In genomic region chr6:119717942-119718341, GRCh38 we compare ENCODE assay signal across 21 cellular contexts.
DNase-seq lines count a peak whose midpoint lies in the region; ATAC-seq, FAIRE-seq and TF ChIP-seq lines count a peak whose summit lies in the region.
"Had no signal": no experiment of that assay in that cellular context is flagged by ENCODE, and none has a peak within 500 bp of the region (broad histone marks: within the 10 kb centered on the region; RNA-seq: fewer than 3 reads in every experiment).

No MANE protein-coding gene starts in this region.

- ATAC-seq in K562 (no peak), mucosa of descending colon (peak; percentile 15), HG02798 (IDR thresholded peaks at IDR 0.05; ENCODE audit: poor library complexity, unreplicated experiment) (no peak)
- ATAC-seq: CD8-positive, alpha-beta T cell had no signal

- no peak for TF ChIP-seq EP300 in K562 (IDR thresholded peaks at IDR 0.05; ENCODE audit: low read length)

- H3K27me3 ChIP-seq in K562 (ENCODE audit: control insufficient read depth in 2 of 2, insufficient read depth in 2 of 2, low read length in 2 of 2) (no peaks in the 10 kb centered on the region), MM.1S (replicated peaks; ENCODE audit: insufficient read depth, low read length) (no peaks in the 10 kb centered on the region)
- H3K27me3 ChIP-seq in effector memory CD4-positive, alpha-beta T cell (replicated peaks; ENCODE audit: control insufficient read depth, insufficient read depth, low read length, poor library complexity, severe bottlenecking) = no peaks in the 10 kb centered on the region
- H3K27me3 ChIP-seq: BLaER1, Peyer's patch had no signal

- CTCF ChIA-PET in K562 (lab: Yijun Ruan, JAX; ENCODE audit: low intra/inter-chr PET ratio) = no interaction called here

- POLR2A ChIA-PET in K562 (lab: Yijun Ruan, JAX) = interaction anchor here (0.7 kb wide), 1 partner anchor 10 kb away, joined by 3 read pairs; no protein-coding TSS in a partner anchor

- H3K36me3 ChIP-seq in K562 (ENCODE audit: control insufficient read depth, insufficient read depth, low read length) (no peaks in the 10 kb centered on the region), mucosa of descending colon (ENCODE audit: low read depth) (no peaks in the 10 kb centered on the region), MM.1S (replicated peaks; ENCODE audit: insufficient read depth, low read length) (no peaks in the 10 kb centered on the region)
- H3K36me3 ChIP-seq in effector memory CD4-positive, alpha-beta T cell (ENCODE audit: control insufficient read depth, insufficient read depth, low read length) = no peaks in the 10 kb centered on the region
- H3K36me3 ChIP-seq: BLaER1, HAP-1, Peyer's patch had no signal

- H2AFZ ChIP-seq in K562 (ENCODE audit: low read depth, low read length) (peak overlapping the region; percentile 25; the same call in 1 of the 2 replicates), MM.1S (ENCODE audit: low read length) (no peak overlapping the region)
- H2AFZ ChIP-seq: GM23248 had no signal

- in situ Hi-C loops in K562 (cut with MboI) (no loop called here), KBM-7 (cut with MboI; ENCODE audit: low pct_unique_long_range_greater_than_20kb, low sequenced_read_pairs) (no loop called here)

- H3K9me2 ChIP-seq in MM.1S (replicated peaks; ENCODE audit: insufficient read depth, low read length) = no peaks in the 10 kb centered on the region

- no peaks in the 10 kb centered on the region for H3F3A ChIP-seq in MM.1S (ENCODE audit: insufficient read depth, low read length)

- H3K9me3 ChIP-seq in K562 (replicated peaks; ENCODE audit: control insufficient read depth, insufficient read depth, low read depth, low read length) (no peaks in the 10 kb centered on the region), mucosa of descending colon (no peaks in the 10 kb centered on the region), MM.1S (replicated peaks; ENCODE audit: insufficient read depth, low read length) (no peaks in the 10 kb centered on the region)
- no peaks in the 10 kb centered on the region for H3K9me3 ChIP-seq in effector memory CD4-positive, alpha-beta T cell (ENCODE audit: control insufficient read depth, low read length)
- H3K9me3 ChIP-seq: BLaER1, HAP-1, Peyer's patch had no signal

- TF ChIP-seq RAD21 in K562 (CRISPR knock-in tag; conservative IDR thresholded peaks at IDR 0.05 in 1 of 2, IDR thresholded peaks at IDR 0.05 in 1 of 2) = no peak

- no peak for TF ChIP-seq POLR2A in K562 (conservative IDR thresholded peaks at IDR 0.05)

- no peaks in the 10 kb centered on the region for H3K79me2 ChIP-seq in K562 (ENCODE audit: control insufficient read depth, insufficient read depth, low read length)
- no peaks in the 10 kb centered on the region for H3K79me2 ChIP-seq in MM.1S (ENCODE audit: low read length)

- H3K9ac ChIP-seq in K562 (ENCODE audit: insufficient read depth in 1 of 2, low read depth in 2 of 2, low read length in 2 of 2) = no peak overlapping the region
- no peak overlapping the region for H3K9ac ChIP-seq in MM.1S (ENCODE audit: low read length)
- H3K9ac ChIP-seq: BLaER1, GM23248 had no signal

- no peaks in the 10 kb centered on the region for H3K4me1 ChIP-seq in K562 (replicated peaks in 1 of 2; ENCODE audit: control insufficient read depth in 2 of 2, insufficient read depth in 2 of 2, low read length in 2 of 2)
- H3K4me1 ChIP-seq in mucosa of descending colon (ENCODE audit: low read depth) = no peaks in the 10 kb centered on the region
- peaks cover 5% of the 10 kb centered on the region for H3K4me1 ChIP-seq in MM.1S (ENCODE audit: low read length)
- no peaks in the 10 kb centered on the region for H3K4me1 ChIP-seq in effector memory CD4-positive, alpha-beta T cell (ENCODE audit: control insufficient read depth, insufficient read depth, low read length, poor library complexity, severe bottlenecking)
- H3K4me1 ChIP-seq: BLaER1, HAP-1, Peyer's patch had no signal

- no peak overlapping the region for H3K27ac ChIP-seq in K562 (ENCODE audit: extremely low read depth, low read depth, low read length)
- H3K27ac ChIP-seq in MM.1S (ENCODE audit: low read length) = no peak overlapping the region
- no peak overlapping the region for H3K27ac ChIP-seq in effector memory CD4-positive, alpha-beta T cell (ENCODE audit: insufficient read depth, low read length, poor library complexity, severe bottlenecking)
- H3K27ac ChIP-seq: BLaER1, GM23248, Peyer's patch had no signal

- no peak for TF ChIP-seq CTCF in K562 (IDR thresholded peaks at IDR 0.05 in 2 of 3, conservative IDR thresholded peaks at IDR 0.05 in 1 of 3; ENCODE audit: insufficient read depth in 2 of 3, low read depth in 1 of 3, low read length in 3 of 3)
- no peak for TF ChIP-seq CTCF in mucosa of descending colon (IDR thresholded peaks at IDR 0.05)
- TF ChIP-seq CTCF in MM.1S (IDR thresholded peaks at IDR 0.05; ENCODE audit: low read length) = no peak

- no peaks in the 10 kb centered on the region for H3K9me1 ChIP-seq in K562 (ENCODE audit: control insufficient read depth, insufficient read depth, low read length)

- no peak overlapping the region for H3K4me2 ChIP-seq in K562 (ENCODE audit: insufficient read depth, low read length)
- no peak overlapping the region for H3K4me2 ChIP-seq in MM.1S (ENCODE audit: low read depth, low read length)
- H3K4me2 ChIP-seq: BLaER1 had no signal

- no peak for FAIRE-seq in K562 (lab: Jason Lieb, UNC)
- FAIRE-seq: GM19239 had no signal

- H3K4me3 ChIP-seq in K562 (no peak overlapping the region), mucosa of descending colon (no peak overlapping the region), MM.1S (ENCODE audit: low read length) (no peak overlapping the region)
- H3K4me3 ChIP-seq in effector memory CD4-positive, alpha-beta T cell (ENCODE audit: insufficient read depth, low read depth, low read length, poor library complexity, severe bottlenecking) = no peak overlapping the region
- H3K4me3 ChIP-seq: BLaER1, GM23248, HAP-1, Peyer's patch had no signal

- peak; percentile 6 for DNase-seq in CD1c-positive myeloid dendritic cell (ENCODE audit: extremely low spot score)
- peak; percentile 71 for DNase-seq in OCI-M1 (lab: John Stamatoyannopoulos, UW)
- DNase-seq in K562 (ENCODE audit: extremely low read depth in 1 of 4, low spot score in 3 of 4) = no peak
- no peak for DNase-seq in mucosa of descending colon
- no peak for DNase-seq in KBM-7
- no peak for DNase-seq in MM.1S
- no peak for DNase-seq in effector memory CD4-positive, alpha-beta T cell
- DNase-seq: Calu3; CD8-positive, alpha-beta T cell; GF-D8; GM23248; NCI-H1694 treated with DMSO at 0.1 percent for 48 hours; NCI-H2227 treated with DMSO at 0.1 percent for 48 hours; NCI-H510A treated with DMSO at 0.1 percent for 48 hours; NCI-H82; Peyer's patch; Right ventricle myocardium superior had no signal

- 46% methylated on average over 2 of the region's 2 CpGs for WGBS in K562 (ENCODE audit: insufficient coverage, low coverage, missing lambda C conversion rate)

- intact Hi-C loops in K562 (cut with micrococcal nuclease) = loop anchor here (5.0 kb wide), 1 partner anchor 366 kb away; no protein-coding TSS in a partner anchor
- intact Hi-C loops in mucosa of descending colon (cut with DNase I, micrococcal nuclease) = no loop called here

- H4K20me1 ChIP-seq in K562 (replicated peaks; ENCODE audit: control insufficient read depth, insufficient read depth, low read length) (no peaks in the 10 kb centered on the region), MM.1S (ENCODE audit: insufficient read depth, low read length) (no peaks in the 10 kb centered on the region)
- H4K20me1 ChIP-seq: BLaER1 had no signal

- no TSS peak for BruUV-seq in K562 (replicated peaks; lab: Mats Ljungman, UMichigan)

TF ChIP-seq in K562, 482 proteins besides CTCF, POLR2A, EP300 and RAD21:
- TF ChIP-seq L3MBTL2 (IDR thresholded peaks at IDR 0.05) = no peak
- TF ChIP-seq STAT5A (IDR thresholded peaks at IDR 0.05; ENCODE audit: borderline replicate concordance, low read length) = no peak
- TF ChIP-seq E2F1 (CRISPR knock-in tag; IDR thresholded peaks at IDR 0.05) = no peak
- no peak for TF ChIP-seq MCM5 (IDR thresholded peaks at IDR 0.05; ENCODE audit: low read depth)
- peak; percentile 14; the same call in 1 of the 2 replicates for TF ChIP-seq ELF1 (tag; IDR thresholded peaks at IDR 0.05)
- TF ChIP-seq ZKSCAN8 (CRISPR knock-in tag; IDR thresholded peaks at IDR 0.05) = no peak

Comparison
In these comparisons a context has a peak if more than half of its experiments do, and no peak if none do; other contexts are left out.
1. DNase-seq: peak in CD1c-positive myeloid dendritic cell (single experiment) and OCI-M1 (single experiment); none in K562 (0 of 4), mucosa of descending colon (0 of 3), KBM-7 (single experiment), MM.1S (single experiment) and effector memory CD4-positive, alpha-beta T cell (0 of 3).